Comparison of ENCODE assay signal across 8 cellular contexts in the genomic region with DNA sequence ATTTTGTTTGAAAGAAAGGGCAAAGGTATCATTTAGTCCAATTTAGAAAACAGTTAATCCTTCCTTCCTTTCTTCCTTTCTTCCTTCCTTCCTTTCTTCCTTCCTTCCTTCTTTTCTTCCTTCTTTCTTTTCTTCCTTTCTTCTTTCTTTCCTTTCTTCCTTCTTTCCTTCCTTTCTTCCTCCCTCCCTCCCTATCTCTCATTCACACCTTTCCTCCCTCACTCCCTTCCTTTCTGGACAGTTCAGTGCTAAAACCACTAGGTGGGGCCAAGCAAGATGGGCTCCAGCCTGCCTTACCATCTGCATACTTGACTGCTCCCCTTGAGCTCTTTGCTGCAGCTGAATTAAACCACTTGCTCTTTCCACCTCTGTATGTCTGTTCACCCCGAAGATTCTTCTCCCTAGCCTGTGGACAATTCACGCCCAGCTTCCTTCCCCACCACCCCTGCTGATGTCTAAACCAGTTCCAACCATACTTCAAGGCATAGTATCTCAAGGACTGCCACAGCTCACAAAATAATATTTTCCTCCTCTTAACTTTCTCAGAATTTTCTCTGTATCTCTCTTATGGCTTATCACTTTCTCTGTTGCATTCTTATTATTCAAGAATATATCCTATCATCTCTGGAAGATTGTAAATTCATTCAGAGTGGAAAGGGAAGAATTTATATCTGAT.
DNase-seq lines count a peak whose midpoint lies in the region; ATAC-seq and TF ChIP-seq lines count a peak whose summit lies in the region.

No MANE protein-coding gene starts in this region.

- in situ Hi-C loops in astrocyte of the cerebellum (cut with HindIII; ENCODE audit: low sequenced_read_pairs): no loop called here

- no peak for ATAC-seq in GM18498 (IDR thresholded peaks at IDR 0.05; ENCODE audit: unreplicated experiment)

- no peaks in the 10 kb centered on the region for H3K9me3 Mint-ChIP-seq in osteocyte (ENCODE audit: unreplicated experiment)

- H3K27ac Mint-ChIP-seq in osteocyte (ENCODE audit: unreplicated experiment): no peak overlapping the region

- H3K4me3 Mint-ChIP-seq in osteocyte (ENCODE audit: unreplicated experiment): no peak overlapping the region

- TF ChIP-seq CTCF in astrocyte of the cerebellum (IDR thresholded peaks at IDR 0.05; ENCODE audit: low read depth, low read length, missing control alignments): peak; percentile 61
- peak; percentile 40 for TF ChIP-seq CTCF in osteocyte (IDR thresholded peaks at IDR 0.05)

- H3K4me3 ChIP-seq in astrocyte of the cerebellum (ENCODE audit: low read depth, low read length): no peak overlapping the region

- H3K27me3 Mint-ChIP-seq in osteocyte (ENCODE audit: unreplicated experiment): no peaks in the 10 kb centered on the region

- DNase-seq in stimulated activated CD4-positive, alpha-beta T cell treated with anti-CD3 and anti-CD28 coated beads, Interleukin-15, amount 100 ng/mL, for 24 hours: peak; percentile 9
- no peak for DNase-seq in stimulated activated CD4-positive, alpha-beta T cell treated with anti-CD3 and anti-CD28 coated beads, Interleukin-4, amount 100 ng/mL, for 1 hour
- DNase-seq in HT1080 (ENCODE audit: low read depth) (peak; percentile 8), astrocyte of the cerebellum (ENCODE audit: low read depth) (no peak), osteocyte (ENCODE audit: extremely low spot score, unreplicated experiment) (no peak), caudate nucleus (lab: John Stamatoyannopoulos, UW) (no peak)
- DNase-seq in activated CD4-positive, CD25-positive, alpha-beta regulatory T cell treated with anti-CD3 and anti-CD28 coated beads, Interleukin-2, amount 50 U/mL, for 72 hours: no peak

- H3K36me3 Mint-ChIP-seq in osteocyte (ENCODE audit: unreplicated experiment): no peaks in the 10 kb centered on the region

- H3K27ac ChIP-seq in caudate nucleus (ENCODE audit: low read depth, low read length): no peak overlapping the region

- H3K4me1 Mint-ChIP-seq in osteocyte (ENCODE audit: unreplicated experiment): no peaks in the 10 kb centered on the region

Comparison
In these comparisons a context has a peak if more than half of its experiments do, and no peak if none do; other contexts are left out.
1. DNase-seq: peak in stimulated activated CD4-positive, alpha-beta T cell treated with anti-CD3 and anti-CD28 coated beads, Interleukin-15, amount 100 ng/mL, for 24 hours (single experiment) and HT1080 (single experiment); none in stimulated activated CD4-positive, alpha-beta T cell treated with anti-CD3 and anti-CD28 coated beads, Interleukin-4, amount 100 ng/mL, for 1 hour (single experiment), astrocyte of the cerebellum (single experiment), osteocyte (single experiment), activated CD4-positive, CD25-positive, alpha-beta regulatory T cell treated with anti-CD3 and anti-CD28 coated beads, Interleukin-2, amount 50 U/mL, for 72 hours (single experiment) and caudate nucleus (0 of 61).